ENCODE assay signal across 8 cellular contexts in genomic region chr19:18594096-18594823, GRCh38. TPM values are rescaled to one million over a fixed set of nuclear protein-coding genes. Genes with fewer than 3 reads are reported as not detected.
DNase-seq lines count a peak whose midpoint lies in the region; ATAC-seq lines count a peak whose summit lies in the region.

No MANE protein-coding gene starts in this region.

- no peak overlapping the region for H3K27ac Mint-ChIP-seq in activated CD4-positive, alpha-beta memory T cell treated with anti-CD3 and anti-CD28 coated beads, Interleukin-2, amount 10 ng/mL, durations not matched to agents 7 days and 5 days
- H3K27ac Mint-ChIP-seq in memory B cell, result peak overlapping the region; percentile 81

- H3K27me3 ChIP-seq in ectodermal cell (ENCODE audit: control insufficient read depth, insufficient read depth, low read length, poor library complexity, severe bottlenecking), result peaks cover 30% of the 10 kb centered on the region

- peaks cover 7% of the 10 kb centered on the region for H3K27me3 Mint-ChIP-seq in activated CD4-positive, alpha-beta memory T cell treated with anti-CD3 and anti-CD28 coated beads, Interleukin-2, amount 10 ng/mL, durations not matched to agents 7 days and 5 days
- H3K27me3 Mint-ChIP-seq in memory B cell, result peaks cover 1% of the 10 kb centered on the region

- H3K36me3 ChIP-seq in ectodermal cell (ENCODE audit: control insufficient read depth, insufficient read depth, low read length), result no peaks in the 10 kb centered on the region

- 1% methylated on average over 49 to 54 of the region's 54 CpGs for WGBS in ectodermal cell, 2 experiments

- peak; percentile 33 for DNase-seq in DMS153 (lab: John Stamatoyannopoulos, UW)
- peak; percentile 24 to 82 for DNase-seq in NCI-H526 (lab: John Stamatoyannopoulos, UW)
- peak; percentile 69 for DNase-seq in activated CD4-positive, alpha-beta memory T cell treated with anti-CD3 and anti-CD28 coated beads, Interleukin-2, amount 10 ng/mL, durations not matched to agents 7 days and 5 days
- DNase-seq in memory B cell (ENCODE audit: low spot score in 2 of 2), result peak; percentile 70 to 78
- DNase-seq in stimulated activated CD8-positive, alpha-beta memory T cell treated with anti-CD3 and anti-CD28 coated beads, Interleukin-12 subunit alpha, Interleukin-12 subunit beta, amount 100 ng/mL, for 24 hours (ENCODE audit: extremely low read depth), result peak; percentile 39

- POLR2A ChIA-PET in activated CD4-positive, alpha-beta memory T cell treated with anti-CD3 and anti-CD28 coated beads, Interleukin-2, amount 10 ng/mL, durations not matched to agents 7 days and 5 days (lab: Charles Lee), result interaction anchor here (0.8 to 4.0 kb wide), 4 partner anchors 9 to 73 kb away, joined by 3 to 15 read pairs (median 4); partner anchors contain the start of gene UBA52

- peaks cover 14% of the 10 kb centered on the region for H3K36me3 Mint-ChIP-seq in activated CD4-positive, alpha-beta memory T cell treated with anti-CD3 and anti-CD28 coated beads, Interleukin-2, amount 10 ng/mL, durations not matched to agents 7 days and 5 days (ENCODE audit: low read depth)
- peaks cover 5% of the 10 kb centered on the region for H3K36me3 Mint-ChIP-seq in memory B cell

- H3K4me1 ChIP-seq in ectodermal cell (ENCODE audit: control insufficient read depth, insufficient read depth, low read length), result peaks cover 13% of the 10 kb centered on the region

- peak; percentile 62 for ATAC-seq in HG02678 (IDR thresholded peaks at IDR 0.05; ENCODE audit: unreplicated experiment)
- peak; percentile 63 for ATAC-seq in memory B cell (ENCODE audit: low read depth)
- ATAC-seq in GM18858 (IDR thresholded peaks at IDR 0.05; ENCODE audit: unreplicated experiment), result no peak

- H3K9me3 Mint-ChIP-seq in activated CD4-positive, alpha-beta memory T cell treated with anti-CD3 and anti-CD28 coated beads, Interleukin-2, amount 10 ng/mL, durations not matched to agents 7 days and 5 days, result no peaks in the 10 kb centered on the region
- H3K9me3 Mint-ChIP-seq in memory B cell, result no peaks in the 10 kb centered on the region

- no peak overlapping the region for H3K4me3 Mint-ChIP-seq in activated CD4-positive, alpha-beta memory T cell treated with anti-CD3 and anti-CD28 coated beads, Interleukin-2, amount 10 ng/mL, durations not matched to agents 7 days and 5 days
- H3K4me3 Mint-ChIP-seq in memory B cell, result peak overlapping the region; percentile 70

- no peak overlapping the region for H3K27ac ChIP-seq in ectodermal cell (ENCODE audit: insufficient read depth, low read depth, low read length, poor library complexity, severe bottlenecking)

- peaks cover 25% of the 10 kb centered on the region for H3K4me1 Mint-ChIP-seq in activated CD4-positive, alpha-beta memory T cell treated with anti-CD3 and anti-CD28 coated beads, Interleukin-2, amount 10 ng/mL, durations not matched to agents 7 days and 5 days
- H3K4me1 Mint-ChIP-seq in memory B cell, result peaks cover 17% of the 10 kb centered on the region

- peak overlapping the region; percentile 42 for H3K4me3 ChIP-seq in ectodermal cell (ENCODE audit: insufficient read depth, low read depth, low read length)

- CTCF ChIA-PET in activated CD4-positive, alpha-beta memory T cell treated with anti-CD3 and anti-CD28 coated beads, Interleukin-2, amount 10 ng/mL, durations not matched to agents 7 days and 5 days (lab: Charles Lee), result interaction anchor here (0.6 to 2.1 kb wide), 15 partner anchors 9 to 325 kb away, joined by 3 to 14 read pairs (median 4); partner anchors contain the start of genes COPE, DDX49, ELL and KXD1

- H3K9me3 ChIP-seq in ectodermal cell (ENCODE audit: control insufficient read depth, low read length), result no peaks in the 10 kb centered on the region

RNA-seq across cellular contexts. Expression of gene REX1BD, which starts 5.7 kb away (rescaled TPM):
- total RNA-seq in activated CD4-positive, alpha-beta memory T cell treated with anti-CD3 and anti-CD28 coated beads, Interleukin-2, amount 10 ng/mL, durations not matched to agents 7 days and 5 days, result 10 to 100 TPM; 81.2 to 83.3 TPM
- polyA plus RNA-seq in ectodermal cell (2013, experiment 1 of 4), result 45.2 TPM
- polyA plus RNA-seq in ectodermal cell (2013, experiment 2 of 4), result 45.0 TPM
- 53.0 TPM for polyA plus RNA-seq in ectodermal cell (2013, experiment 3 of 4)
- 50.5 TPM for polyA plus RNA-seq in ectodermal cell (2013, experiment 4 of 4)

RNA-seq across cellular contexts. Expression of gene CRLF1, which starts 12.3 kb away (rescaled TPM):
- total RNA-seq in activated CD4-positive, alpha-beta memory T cell treated with anti-CD3 and anti-CD28 coated beads, Interleukin-2, amount 10 ng/mL, durations not matched to agents 7 days and 5 days, result not detected
- polyA plus RNA-seq in ectodermal cell (2013, experiment 1 of 4), result 0.59 TPM
- polyA plus RNA-seq in ectodermal cell (2013, experiment 2 of 4), result 0.36 TPM
- 0.53 TPM for polyA plus RNA-seq in ectodermal cell (2013, experiment 3 of 4)
- 1.3 TPM for polyA plus RNA-seq in ectodermal cell (2013, experiment 4 of 4)

RNA-seq across cellular contexts. Expression of gene TMEM59L, which starts 18.4 kb away (rescaled TPM):
- under 1 TPM in 1 of 2 experiments, not detected in 1; 0.13 TPM for total RNA-seq in activated CD4-positive, alpha-beta memory T cell treated with anti-CD3 and anti-CD28 coated beads, Interleukin-2, amount 10 ng/mL, durations not matched to agents 7 days and 5 days
- 4.4 TPM for polyA plus RNA-seq in ectodermal cell (2013, experiment 1 of 4)
- 5.2 TPM for polyA plus RNA-seq in ectodermal cell (2013, experiment 2 of 4)
- polyA plus RNA-seq in ectodermal cell (2013, experiment 3 of 4), result 4.4 TPM
- polyA plus RNA-seq in ectodermal cell (2013, experiment 4 of 4), result 6.4 TPM

RNA-seq across cellular contexts. Expression of gene UBA52, which starts 22.6 kb away (rescaled TPM):
- total RNA-seq in activated CD4-positive, alpha-beta memory T cell treated with anti-CD3 and anti-CD28 coated beads, Interleukin-2, amount 10 ng/mL, durations not matched to agents 7 days and 5 days, result 1,000 to 10,000 TPM; 1,374 to 1,409 TPM
- 990 TPM for polyA plus RNA-seq in ectodermal cell (2013, experiment 1 of 4)
- 1,124 TPM for polyA plus RNA-seq in ectodermal cell (2013, experiment 2 of 4)
- 1,252 TPM for polyA plus RNA-seq in ectodermal cell (2013, experiment 3 of 4)
- polyA plus RNA-seq in ectodermal cell (2013, experiment 4 of 4), result 1,383 TPM

RNA-seq across cellular contexts. Expression of gene KXD1, which starts 36.6 kb away (rescaled TPM):
- total RNA-seq in activated CD4-positive, alpha-beta memory T cell treated with anti-CD3 and anti-CD28 coated beads, Interleukin-2, amount 10 ng/mL, durations not matched to agents 7 days and 5 days, result 10 to 100 TPM; 93.0 to 99.1 TPM
- 135 TPM for polyA plus RNA-seq in ectodermal cell (2013, experiment 1 of 4)
- 127 TPM for polyA plus RNA-seq in ectodermal cell (2013, experiment 2 of 4)
- 127 TPM for polyA plus RNA-seq in ectodermal cell (2013, experiment 3 of 4)
- polyA plus RNA-seq in ectodermal cell (2013, experiment 4 of 4), result 142 TPM
